1 cellular context compared by ENCODE assay signal in the genomic region with DNA sequence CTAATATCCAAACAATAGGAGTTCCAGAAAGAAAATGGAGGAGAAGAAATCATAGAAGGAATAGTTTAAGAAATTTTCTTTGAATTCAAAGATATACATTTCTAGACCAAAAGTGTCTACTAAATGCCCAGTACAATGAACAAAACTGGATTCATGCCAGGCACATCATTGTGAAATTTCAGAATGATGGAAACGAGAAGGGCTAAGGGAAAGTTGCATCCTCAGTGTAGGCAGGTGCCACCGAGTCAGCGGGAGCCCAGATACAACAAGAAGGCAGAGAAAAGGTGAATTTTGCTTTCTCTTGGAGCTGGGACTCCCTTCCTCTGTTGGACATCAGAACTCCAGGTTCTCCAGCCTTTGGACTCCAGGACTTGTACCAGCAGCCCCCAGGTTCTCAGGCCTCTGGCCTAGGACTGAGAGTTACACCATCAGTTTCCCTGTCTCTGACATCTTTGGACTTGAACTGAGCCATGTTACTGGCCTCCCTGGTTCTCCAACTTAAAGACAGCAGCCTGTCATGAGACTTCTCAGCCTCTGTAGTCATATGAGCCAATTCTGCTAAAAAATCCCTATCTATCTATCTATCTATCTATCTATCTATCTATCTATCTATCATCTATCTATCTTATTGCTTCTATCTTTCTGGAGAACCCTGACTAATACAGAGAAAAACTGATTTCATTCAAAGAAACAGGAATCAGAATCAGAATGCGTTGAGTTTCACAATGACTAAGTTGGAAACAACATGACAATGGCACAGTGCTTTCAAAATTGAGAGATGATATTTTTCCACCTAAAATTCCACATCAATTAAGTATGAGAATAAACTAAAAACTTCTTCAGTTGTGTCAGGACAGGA.
TF ChIP-seq lines count a peak whose summit lies in the region.

No MANE protein-coding gene starts in this region.

TF ChIP-seq in K562, 482 proteins besides CTCF, POLR2A, EP300 and RAD21 (continued from another document):
- peak; percentile 51 for TF ChIP-seq DACH1 (IDR thresholded peaks at IDR 0.05; ENCODE audit: partially characterized antibody)
